ENCODE assay signal across 1 cellular context in genomic region chr13:48477191-48477855, GRCh38.
TF ChIP-seq lines count a peak whose summit lies in the region.

No MANE protein-coding gene starts in this region.

TF ChIP-seq in GM12878, 131 proteins besides CTCF, POLR2A, EP300 and RAD21 (continued from another document and continues in another):
- no peak for TF ChIP-seq RB1 (IDR thresholded peaks at IDR 0.05; ENCODE audit: borderline replicate concordance)
- TF ChIP-seq NFYA (IDR thresholded peaks at IDR 0.05; ENCODE audit: borderline replicate concordance, low read depth, low read length): no peak
- TF ChIP-seq SMAD5 (IDR thresholded peaks at IDR 0.05; ENCODE audit: low read depth): no peak
- no peak for TF ChIP-seq POU2F2 (IDR thresholded peaks at IDR 0.05; ENCODE audit: borderline replicate concordance, low read depth, low read length)
- TF ChIP-seq FOXM1 (IDR thresholded peaks at IDR 0.05; ENCODE audit: low read depth, low read length): no peak
- no peak for TF ChIP-seq REST (IDR thresholded peaks at IDR 0.05; ENCODE audit: low read depth, low read length)
- 0 out of 2 replicates have a peak, but pooled peaks have one; percentile 17 for TF ChIP-seq ATF7 (IDR thresholded peaks at IDR 0.05; ENCODE audit: low read depth)
- TF ChIP-seq MYC (IDR thresholded peaks at IDR 0.05; ENCODE audit: insufficient read depth, insufficient read length, insufficient replicate concordance, low read length, severe bottlenecking): no peak
- no peak for TF ChIP-seq KDM1A (IDR thresholded peaks at IDR 0.05; ENCODE audit: borderline replicate concordance)
- no peak for TF ChIP-seq RELB (IDR thresholded peaks at IDR 0.05; ENCODE audit: low read depth)
- TF ChIP-seq FOXK2 (IDR thresholded peaks at IDR 0.05): no peak
- no peak for TF ChIP-seq RBBP5 (conservative IDR thresholded peaks at IDR 0.05)
- no peak for TF ChIP-seq CBFB (IDR thresholded peaks at IDR 0.05; ENCODE audit: low read depth)
- no peak for TF ChIP-seq POLR2AphosphoS2 (IDR thresholded peaks at IDR 0.05; ENCODE audit: low read depth, low read length)
- TF ChIP-seq TCF7 (IDR thresholded peaks at IDR 0.05; ENCODE audit: borderline replicate concordance): no peak
- TF ChIP-seq FOS (IDR thresholded peaks at IDR 0.05; ENCODE audit: borderline replicate concordance, extremely low read depth, insufficient read length): no peak
- no peak for TF ChIP-seq IRF4 (IDR thresholded peaks at IDR 0.05; ENCODE audit: low read depth, low read length)
- TF ChIP-seq ZBTB33 (IDR thresholded peaks at IDR 0.05): no peak
- no peak; the same call in 1 of the 2 replicates for TF ChIP-seq MEF2A (IDR thresholded peaks at IDR 0.05; ENCODE audit: insufficient read depth, low read depth, low read length)
- no peak for TF ChIP-seq MAX (IDR thresholded peaks at IDR 0.05; ENCODE audit: low read depth, low read length)
- TF ChIP-seq CHD4 (IDR thresholded peaks at IDR 0.05): no peak
- TF ChIP-seq PKNOX1 (IDR thresholded peaks at IDR 0.05): no peak
- no peak for TF ChIP-seq TBL1XR1 (IDR thresholded peaks at IDR 0.05; ENCODE audit: low read depth, low read length)
- TF ChIP-seq MTA2 (IDR thresholded peaks at IDR 0.05; ENCODE audit: low read depth): peak; percentile 58; the same call in 1 of the 2 replicates
- TF ChIP-seq CEBPB (IDR thresholded peaks at IDR 0.05; ENCODE audit: borderline replicate concordance in 1 of 2, low read depth in 2 of 2, low read length in 2 of 2): no peak
- no peak for TF ChIP-seq HSF1 (IDR thresholded peaks at IDR 0.05; ENCODE audit: low read depth, low read length)
- no peak for TF ChIP-seq PBX3 (IDR thresholded peaks at IDR 0.05; ENCODE audit: insufficient replicate concordance, low read depth, low read length)
- TF ChIP-seq TCF12 (IDR thresholded peaks at IDR 0.05; ENCODE audit: low read depth, low read length): no peak
- TF ChIP-seq ZNF24 (IDR thresholded peaks at IDR 0.05): peak; percentile 41; the same call in 1 of the 2 replicates
- TF ChIP-seq RFX5 (IDR thresholded peaks at IDR 0.05; ENCODE audit: low read depth, low read length): no peak
- TF ChIP-seq TAF1 (IDR thresholded peaks at IDR 0.05; ENCODE audit: borderline replicate concordance, low read depth, low read length): no peak
- no peak for TF ChIP-seq PRDM15 (CRISPR knock-in tag; IDR thresholded peaks at IDR 0.05)
- TF ChIP-seq LARP7 (IDR thresholded peaks at IDR 0.05): no peak
- TF ChIP-seq HDAC6 (IDR thresholded peaks at IDR 0.05; ENCODE audit: unreplicated experiment): no peak
- no peak for TF ChIP-seq CHD1 (IDR thresholded peaks at IDR 0.05; ENCODE audit: low read depth, low read length)
- TF ChIP-seq SKIL (IDR thresholded peaks at IDR 0.05; ENCODE audit: low read depth, poor library complexity, severe bottlenecking): no peak
- peak; percentile 42 for TF ChIP-seq IKZF1 (conservative IDR thresholded peaks at IDR 0.05)
- no peak for TF ChIP-seq ZBED1 (IDR thresholded peaks at IDR 0.05; ENCODE audit: borderline replicate concordance)
- TF ChIP-seq YY1 (IDR thresholded peaks at IDR 0.05; ENCODE audit: low read depth, low read length): no peak
- no peak for TF ChIP-seq ZBTB4 (CRISPR knock-in tag; IDR thresholded peaks at IDR 0.05)
- TF ChIP-seq JUND (IDR thresholded peaks at IDR 0.05; ENCODE audit: low read depth, low read length): no peak
- TF ChIP-seq JUNB (IDR thresholded peaks at IDR 0.05): 0 out of 2 replicates have a peak, but pooled peaks have one; percentile 21
